In the genomic region with DNA sequence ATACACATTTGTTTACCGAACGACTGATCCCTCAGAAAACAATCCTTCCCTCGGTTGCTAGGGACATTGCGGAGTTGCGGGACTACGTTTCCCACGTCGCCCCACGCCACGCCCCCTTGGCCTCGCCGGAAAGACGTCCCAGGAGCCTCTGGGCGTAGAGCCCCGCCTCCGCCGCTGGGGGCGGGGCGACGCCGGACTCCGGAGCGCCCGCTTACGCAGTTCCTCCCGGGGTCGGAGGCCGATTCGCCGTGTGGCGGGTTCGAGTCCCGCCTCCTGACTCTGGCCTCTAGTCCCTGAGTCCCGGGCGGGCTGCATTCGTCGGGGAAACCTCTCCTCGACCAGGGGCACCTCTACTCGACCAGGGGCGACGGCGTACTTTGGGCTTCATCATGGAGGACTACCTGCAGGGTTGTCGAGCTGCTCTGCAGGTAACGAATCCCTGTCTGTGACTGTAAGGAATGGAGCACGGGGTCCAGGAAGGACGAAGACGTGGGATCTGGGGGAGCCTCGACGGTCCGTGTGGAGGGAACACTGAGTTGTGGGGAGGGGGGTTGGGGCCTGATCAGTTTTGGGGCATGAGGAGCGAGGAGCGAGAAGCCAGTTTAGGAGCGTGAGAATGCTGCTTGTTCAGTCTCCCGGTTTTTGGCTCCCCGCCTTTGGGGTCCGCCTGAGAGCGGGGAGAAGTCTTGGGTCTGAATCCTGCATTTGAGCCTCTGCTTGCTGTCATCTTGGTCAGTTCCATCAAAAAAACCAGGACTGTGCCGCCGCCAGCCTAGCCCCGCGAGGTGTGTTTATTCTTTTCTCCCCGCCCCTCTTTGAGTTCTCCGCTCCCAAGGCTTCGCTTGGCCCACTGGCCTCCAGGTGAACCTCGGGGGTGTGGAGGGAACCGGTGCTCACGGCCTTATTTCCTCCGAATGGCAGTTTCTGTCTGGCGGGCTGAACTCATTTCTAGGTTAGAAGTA, we compare ENCODE assay signal across 1 cellular context.
TF ChIP-seq lines count a peak whose summit lies in the region.

A gene with protein sequence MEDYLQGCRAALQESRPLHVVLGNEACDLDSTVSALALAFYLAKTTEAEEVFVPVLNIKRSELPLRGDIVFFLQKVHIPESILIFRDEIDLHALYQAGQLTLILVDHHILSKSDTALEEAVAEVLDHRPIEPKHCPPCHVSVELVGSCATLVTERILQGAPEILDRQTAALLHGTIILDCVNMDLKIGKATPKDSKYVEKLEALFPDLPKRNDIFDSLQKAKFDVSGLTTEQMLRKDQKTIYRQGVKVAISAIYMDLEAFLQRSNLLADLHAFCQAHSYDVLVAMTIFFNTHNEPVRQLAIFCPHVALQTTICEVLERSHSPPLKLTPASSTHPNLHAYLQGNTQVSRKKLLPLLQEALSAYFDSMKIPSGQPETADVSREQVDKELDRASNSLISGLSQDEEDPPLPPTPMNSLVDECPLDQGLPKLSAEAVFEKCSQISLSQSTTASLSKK (plus strand): TSS at position 206 of the 962 bp plus-strand sequence. CDS start 184 bp downstream, at position 390.

TF ChIP-seq in HepG2, 621 proteins besides CTCF, POLR2A, EP300 and RAD21 (continued from another document and continues in another):
- TF ChIP-seq, protein P1, sequence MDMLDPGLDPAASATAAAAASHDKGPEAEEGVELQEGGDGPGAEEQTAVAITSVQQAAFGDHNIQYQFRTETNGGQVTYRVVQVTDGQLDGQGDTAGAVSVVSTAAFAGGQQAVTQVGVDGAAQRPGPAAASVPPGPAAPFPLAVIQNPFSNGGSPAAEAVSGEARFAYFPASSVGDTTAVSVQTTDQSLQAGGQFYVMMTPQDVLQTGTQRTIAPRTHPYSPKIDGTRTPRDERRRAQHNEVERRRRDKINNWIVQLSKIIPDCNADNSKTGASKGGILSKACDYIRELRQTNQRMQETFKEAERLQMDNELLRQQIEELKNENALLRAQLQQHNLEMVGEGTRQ (IDR thresholded peaks at IDR 0.05; ENCODE audit: low read depth, low read length), result no peak
- TF ChIP-seq, protein P1 (CRISPR knock-in tag; IDR thresholded peaks at IDR 0.05; ENCODE audit: borderline replicate concordance), result no peak
- TF ChIP-seq, protein P2, sequence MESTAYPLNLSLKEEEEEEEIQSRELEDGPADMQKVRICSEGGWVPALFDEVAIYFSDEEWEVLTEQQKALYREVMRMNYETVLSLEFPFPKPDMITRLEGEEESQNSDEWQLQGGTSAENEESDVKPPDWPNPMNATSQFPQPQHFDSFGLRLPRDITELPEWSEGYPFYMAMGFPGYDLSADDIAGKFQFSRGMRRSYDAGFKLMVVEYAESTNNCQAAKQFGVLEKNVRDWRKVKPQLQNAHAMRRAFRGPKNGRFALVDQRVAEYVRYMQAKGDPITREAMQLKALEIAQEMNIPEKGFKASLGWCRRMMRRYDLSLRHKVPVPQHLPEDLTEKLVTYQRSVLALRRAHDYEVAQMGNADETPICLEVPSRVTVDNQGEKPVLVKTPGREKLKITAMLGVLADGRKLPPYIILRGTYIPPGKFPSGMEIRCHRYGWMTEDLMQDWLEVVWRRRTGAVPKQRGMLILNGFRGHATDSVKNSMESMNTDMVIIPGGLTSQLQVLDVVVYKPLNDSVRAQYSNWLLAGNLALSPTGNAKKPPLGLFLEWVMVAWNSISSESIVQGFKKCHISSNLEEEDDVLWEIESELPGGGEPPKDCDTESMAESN (CRISPR knock-in tag; conservative IDR thresholded peaks at IDR 0.05), result peak; percentile 56; the same call in 1 of the 2 replicates
- TF ChIP-seq ZNF629 (CRISPR knock-in tag; conservative IDR thresholded peaks at IDR 0.05) (no peak), HOXA5 (CRISPR knock-in tag; IDR thresholded peaks at IDR 0.05) (peak; percentile 73; the same call in 1 of the 2 replicates), ZNF136 (CRISPR knock-in tag; IDR thresholded peaks at IDR 0.05; ENCODE audit: low read depth) (no peak; the same call in 1 of the 2 replicates), REPIN1 (CRISPR knock-in tag; IDR thresholded peaks at IDR 0.05; ENCODE audit: borderline replicate concordance, low read depth) (peak; percentile 78), TBX2 (CRISPR knock-in tag; IDR thresholded peaks at IDR 0.05; ENCODE audit: borderline replicate concordance) (peak; percentile 60; the same call in 1 of the 2 replicates), SP1 (IDR thresholded peaks at IDR 0.05) (no peak), SP1 (CRISPR knock-in tag; IDR thresholded peaks at IDR 0.05) (peak; percentile 98), MIXL1 (CRISPR knock-in tag; IDR thresholded peaks at IDR 0.05) (no peak), TCF7L2 (IDR thresholded peaks at IDR 0.05; ENCODE audit: low read depth, low read length) (no peak), TSC22D2 (CRISPR knock-in tag; IDR thresholded peaks at IDR 0.05; ENCODE audit: borderline replicate concordance) (no peak), EZH2 (conservative IDR thresholded peaks at IDR 0.05; ENCODE audit: low read depth, low read length) (no peak), NFKBIZ (CRISPR knock-in tag; IDR thresholded peaks at IDR 0.05) (no peak), ZNF446 (CRISPR knock-in tag; IDR thresholded peaks at IDR 0.05) (no peak), RARA (CRISPR knock-in tag; IDR thresholded peaks at IDR 0.05) (peak; percentile 94), KDM1A (CRISPR knock-in tag; IDR thresholded peaks at IDR 0.05) (no peak), ZNF256 (CRISPR knock-in tag; conservative IDR thresholded peaks at IDR 0.05) (no peak), GTF2F1 (IDR thresholded peaks at IDR 0.05; ENCODE audit: low read length) (no peak), ZFP90 (CRISPR knock-in tag; IDR thresholded peaks at IDR 0.05; ENCODE audit: borderline replicate concordance) (peak; percentile 91; the same call in 1 of the 2 replicates), PHF20 (CRISPR knock-in tag; IDR thresholded peaks at IDR 0.05) (peak; percentile 10; the same call in 1 of the 2 replicates), TAF1 (CRISPR knock-in tag; IDR thresholded peaks at IDR 0.05) (peak; percentile 59; the same call in 1 of the 2 replicates), AGO2 (optimal IDR thresholded peaks at IDR 0.05; ENCODE audit: low read depth, low read length) (peak; percentile 78), ZFP62 (CRISPR knock-in tag; IDR thresholded peaks at IDR 0.05) (no peak), ESRRA (CRISPR knock-in tag; IDR thresholded peaks at IDR 0.05; ENCODE audit: low read depth) (no peak), ZNF841 (CRISPR knock-in tag; IDR thresholded peaks at IDR 0.05; ENCODE audit: borderline replicate concordance) (no peak), GABPB1 (CRISPR knock-in tag; IDR thresholded peaks at IDR 0.05) (peak; percentile 95), KDM3A (CRISPR knock-in tag; IDR thresholded peaks at IDR 0.05; ENCODE audit: low read depth) (peak; percentile 51; the same call in 1 of the 2 replicates), YY1 (IDR thresholded peaks at IDR 0.05; ENCODE audit: insufficient read depth, insufficient replicate concordance, low read depth, low read length) (peak; percentile 73), HNF4A (CRISPR knock-in tag; IDR thresholded peaks at IDR 0.05) (peak; percentile 46), RFXAP (CRISPR knock-in tag; IDR thresholded peaks at IDR 0.05; ENCODE audit: borderline replicate concordance) (peak; percentile 95), TBP (CRISPR knock-in tag; IDR thresholded peaks at IDR 0.05) (no peak), ZNF263 (CRISPR knock-in tag; IDR thresholded peaks at IDR 0.05) (peak; percentile 34; the same call in 1 of the 2 replicates), ZNF556 (CRISPR knock-in tag; IDR thresholded peaks at IDR 0.05; ENCODE audit: borderline replicate concordance) (peak; percentile 41; the same call in 1 of the 2 replicates), SMARCC2 (IDR thresholded peaks at IDR 0.05) (no peak), NAIF1 (CRISPR knock-in tag; IDR thresholded peaks at IDR 0.05; ENCODE audit: borderline replicate concordance) (peak; percentile 78; the same call in 1 of the 2 replicates), FOXC1 (CRISPR knock-in tag; IDR thresholded peaks at IDR 0.05; ENCODE audit: borderline replicate concordance) (0 out of 2 replicates have a peak, but pooled peaks have one; percentile 65), RBM22 (optimal IDR thresholded peaks at IDR 0.05; ENCODE audit: low read length) (no peak)
- TF ChIP-seq, protein P3, sequence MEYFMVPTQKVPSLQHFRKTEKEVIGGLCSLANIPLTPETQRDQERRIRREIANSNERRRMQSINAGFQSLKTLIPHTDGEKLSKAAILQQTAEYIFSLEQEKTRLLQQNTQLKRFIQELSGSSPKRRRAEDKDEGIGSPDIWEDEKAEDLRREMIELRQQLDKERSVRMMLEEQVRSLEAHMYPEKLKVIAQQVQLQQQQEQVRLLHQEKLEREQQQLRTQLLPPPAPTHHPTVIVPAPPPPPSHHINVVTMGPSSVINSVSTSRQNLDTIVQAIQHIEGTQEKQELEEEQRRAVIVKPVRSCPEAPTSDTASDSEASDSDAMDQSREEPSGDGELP (IDR thresholded peaks at IDR 0.05; ENCODE audit: borderline replicate concordance, low read depth), result peak; percentile 34; the same call in 1 of the 2 replicates
- TF ChIP-seq, protein P4, sequence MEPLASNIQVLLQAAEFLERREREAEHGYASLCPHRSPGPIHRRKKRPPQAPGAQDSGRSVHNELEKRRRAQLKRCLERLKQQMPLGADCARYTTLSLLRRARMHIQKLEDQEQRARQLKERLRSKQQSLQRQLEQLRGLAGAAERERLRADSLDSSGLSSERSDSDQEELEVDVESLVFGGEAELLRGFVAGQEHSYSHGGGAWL (CRISPR knock-in tag; IDR thresholded peaks at IDR 0.05), result peak; percentile 16; the same call in 1 of the 2 replicates
- TF ChIP-seq, protein P5, sequence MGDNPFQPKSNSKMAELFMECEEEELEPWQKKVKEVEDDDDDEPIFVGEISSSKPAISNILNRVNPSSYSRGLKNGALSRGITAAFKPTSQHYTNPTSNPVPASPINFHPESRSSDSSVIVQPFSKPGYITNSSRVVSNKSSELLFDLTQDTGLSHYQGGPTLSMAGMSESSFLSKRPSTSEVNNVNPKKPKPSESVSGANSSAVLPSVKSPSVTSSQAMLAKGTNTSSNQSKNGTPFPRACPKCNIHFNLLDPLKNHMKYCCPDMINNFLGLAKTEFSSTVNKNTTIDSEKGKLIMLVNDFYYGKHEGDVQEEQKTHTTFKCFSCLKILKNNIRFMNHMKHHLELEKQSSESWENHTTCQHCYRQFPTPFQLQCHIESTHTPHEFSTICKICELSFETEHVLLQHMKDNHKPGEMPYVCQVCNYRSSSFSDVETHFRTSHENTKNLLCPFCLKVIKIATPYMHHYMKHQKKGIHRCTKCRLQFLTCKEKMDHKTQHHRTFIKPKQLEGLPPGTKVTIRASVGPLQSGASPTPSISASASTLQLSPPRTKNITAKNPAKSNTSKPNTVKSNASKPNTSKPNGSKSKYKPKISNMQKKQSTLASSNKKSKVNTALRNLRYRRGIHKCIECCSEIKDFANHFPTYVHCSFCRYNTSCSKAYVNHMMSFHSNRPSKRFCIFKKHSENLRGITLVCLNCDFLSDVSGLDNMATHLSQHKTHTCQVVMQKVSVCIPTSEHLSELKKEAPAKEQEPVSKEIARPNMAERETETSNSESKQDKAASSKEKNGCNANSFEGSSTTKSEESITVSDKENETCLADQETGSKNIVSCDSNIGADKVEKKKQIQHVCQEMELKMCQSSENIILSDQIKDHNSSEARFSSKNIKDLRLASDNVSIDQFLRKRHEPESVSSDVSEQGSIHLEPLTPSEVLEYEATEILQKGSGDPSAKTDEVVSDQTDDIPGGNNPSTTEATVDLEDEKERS (CRISPR knock-in tag; IDR thresholded peaks at IDR 0.05), result no peak
- TF ChIP-seq, protein P6, sequence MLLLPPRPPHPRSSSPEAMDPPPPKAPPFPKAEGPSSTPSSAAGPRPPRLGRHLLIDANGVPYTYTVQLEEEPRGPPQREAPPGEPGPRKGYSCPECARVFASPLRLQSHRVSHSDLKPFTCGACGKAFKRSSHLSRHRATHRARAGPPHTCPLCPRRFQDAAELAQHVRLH (CRISPR knock-in tag; IDR thresholded peaks at IDR 0.05; ENCODE audit: borderline replicate concordance, low read depth), result 0 out of 2 replicates have a peak, but pooled peaks have one; percentile 12
- TF ChIP-seq, protein P7, sequence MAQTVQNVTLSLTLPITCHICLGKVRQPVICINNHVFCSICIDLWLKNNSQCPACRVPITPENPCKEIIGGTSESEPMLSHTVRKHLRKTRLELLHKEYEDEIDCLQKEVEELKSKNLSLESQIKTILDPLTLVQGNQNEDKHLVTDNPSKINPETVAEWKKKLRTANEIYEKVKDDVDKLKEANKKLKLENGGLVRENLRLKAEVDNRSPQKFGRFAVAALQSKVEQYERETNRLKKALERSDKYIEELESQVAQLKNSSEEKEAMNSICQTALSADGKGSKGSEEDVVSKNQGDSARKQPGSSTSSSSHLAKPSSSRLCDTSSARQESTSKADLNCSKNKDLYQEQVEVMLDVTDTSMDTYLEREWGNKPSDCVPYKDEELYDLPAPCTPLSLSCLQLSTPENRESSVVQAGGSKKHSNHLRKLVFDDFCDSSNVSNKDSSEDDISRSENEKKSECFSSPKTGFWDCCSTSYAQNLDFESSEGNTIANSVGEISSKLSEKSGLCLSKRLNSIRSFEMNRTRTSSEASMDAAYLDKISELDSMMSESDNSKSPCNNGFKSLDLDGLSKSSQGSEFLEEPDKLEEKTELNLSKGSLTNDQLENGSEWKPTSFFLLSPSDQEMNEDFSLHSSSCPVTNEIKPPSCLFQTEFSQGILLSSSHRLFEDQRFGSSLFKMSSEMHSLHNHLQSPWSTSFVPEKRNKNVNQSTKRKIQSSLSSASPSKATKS (CRISPR knock-in tag; IDR thresholded peaks at IDR 0.05), result no peak
